ENCODE assay signal across 1 cellular context in genomic region chr2:105397025-105397722, GRCh38.
TF ChIP-seq lines count a peak whose summit lies in the region.

No MANE protein-coding gene starts in this region.

TF ChIP-seq in endothelial cell of umbilical vein, 7 proteins besides CTCF, POLR2A, EP300 and RAD21:
- peak; percentile 43 for TF ChIP-seq POLR2AphosphoS5 (IDR thresholded peaks at IDR 0.05; ENCODE audit: insufficient read depth, low read depth, low read length)
- TF ChIP-seq MYC (IDR thresholded peaks at IDR 0.05; ENCODE audit: low read depth, low read length), result no peak
- TF ChIP-seq FOS (IDR thresholded peaks at IDR 0.05; ENCODE audit: borderline replicate concordance, insufficient read depth, low read length), result no peak
